22 cellular contexts compared by ENCODE assay signal in the genomic region with DNA sequence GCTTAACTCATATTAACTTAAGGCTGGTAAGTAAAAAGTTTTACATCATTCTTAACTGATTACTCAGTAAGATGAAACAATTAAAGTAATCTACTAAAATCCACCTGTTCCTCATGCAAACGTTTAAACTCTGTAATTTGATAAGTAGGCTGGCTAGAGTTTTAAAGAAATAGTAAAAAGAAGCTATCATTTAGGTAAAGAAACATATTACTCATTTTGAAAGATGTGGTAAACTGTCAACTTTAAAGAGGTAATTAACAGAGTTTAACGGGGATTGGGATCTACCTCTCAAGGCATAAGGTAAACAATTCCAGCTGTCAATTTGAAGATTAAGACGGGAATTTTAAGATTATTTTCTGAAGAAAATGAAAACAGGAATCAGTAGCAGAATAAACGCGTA. TPM values are rescaled to one million over a fixed set of nuclear protein-coding genes. Genes with fewer than 3 reads are reported as not detected.
DNase-seq lines count a peak whose midpoint lies in the region; ATAC-seq, FAIRE-seq and TF ChIP-seq lines count a peak whose summit lies in the region.
"Had no signal": no experiment of that assay in that cellular context is flagged by ENCODE, and none has a peak within 500 bp of the region (broad histone marks: within the 10 kb centered on the region; RNA-seq: fewer than 3 reads in every experiment).

No MANE protein-coding gene starts in this region.

- FAIRE-seq in D721Med (lab: Jason Lieb, UNC) (peak; percentile 25), frontal cortex (lab: Jason Lieb, UNC) (peak; percentile 6)
- FAIRE-seq: GM12891, GM18507, H54 had no signal

- no peak overlapping the region for H2AFZ ChIP-seq in Loucy (ENCODE audit: low read length)

- TF ChIP-seq CTCF in D721Med (IDR thresholded peaks at IDR 0.05; ENCODE audit: insufficient read depth, missing control alignments): no peak
- TF ChIP-seq CTCF in Loucy (conservative IDR thresholded peaks at IDR 0.05; ENCODE audit: low read length): no peak

- peaks cover 16% of the 10 kb centered on the region; the same call in 1 of the 2 replicates for H3K36me3 ChIP-seq in Loucy (ENCODE audit: insufficient read depth, low read length)
- H3K36me3 ChIP-seq: HAP-1 had no signal

- no peaks in the 10 kb centered on the region for H3K27me3 Mint-ChIP-seq in activated T-helper 1 cell treated with anti-CD3 and anti-CD28 coated beads, Interleukin-12 subunit alpha, Interleukin-12 subunit beta, Interleukin-2, Interleukin-4 antibody, amounts not matched to agents 30 ng/mL and 10 ng/mL and 1 ng/mL, durations not matched to agents 14 hours and 24 hours and 36 hours (ENCODE audit: insufficient read depth)
- H3K27me3 Mint-ChIP-seq: B cell; CD4-positive, CD25-positive, alpha-beta regulatory T cell had no signal

- H3K9me2 ChIP-seq in Loucy (replicated peaks; ENCODE audit: low read depth, low read length): no peaks in the 10 kb centered on the region

- intact Hi-C loops in activated T-helper 1 cell treated with anti-CD3 and anti-CD28 coated beads, Interleukin-12 subunit alpha, Interleukin-12 subunit beta, Interleukin-2, Interleukin-4 antibody, amounts not matched to agents 30 ng/mL and 10 ng/mL and 1 ng/mL, durations not matched to agents 14 hours and 24 hours and 36 hours (cut with micrococcal nuclease): no loop called here

- H3K4me3 Mint-ChIP-seq in activated T-helper 1 cell treated with anti-CD3 and anti-CD28 coated beads, Interleukin-12 subunit alpha, Interleukin-12 subunit beta, Interleukin-2, Interleukin-4 antibody, amounts not matched to agents 30 ng/mL and 10 ng/mL and 1 ng/mL, durations not matched to agents 14 hours and 24 hours and 36 hours: no peak overlapping the region
- H3K4me3 Mint-ChIP-seq: B cell; CD4-positive, CD25-positive, alpha-beta regulatory T cell; CD8-positive, alpha-beta T cell had no signal

- no peaks in the 10 kb centered on the region for H3K9me3 ChIP-seq in Loucy (ENCODE audit: insufficient read depth, low read depth, low read length)
- H3K9me3 ChIP-seq: BLaER1, Caco-2, HAP-1 had no signal

- peaks cover 45% of the 10 kb centered on the region for H4K20me1 ChIP-seq in Loucy (ENCODE audit: insufficient read depth, low read length, poor library complexity, severe bottlenecking)

- no peak overlapping the region for H3K9ac ChIP-seq in Loucy (ENCODE audit: low read depth, low read length, poor library complexity, severe bottlenecking)
- H3K9ac ChIP-seq: BLaER1 had no signal

- peaks cover 48% of the 10 kb centered on the region for H3K79me2 ChIP-seq in Loucy (ENCODE audit: insufficient read depth, low read length)

- no peaks in the 10 kb centered on the region for H3F3A ChIP-seq in Loucy (ENCODE audit: low read depth)

- no peak for ATAC-seq in HG03442 (IDR thresholded peaks at IDR 0.05; ENCODE audit: unreplicated experiment)
- ATAC-seq: CD8-positive, alpha-beta T cell had no signal

- H3K9me3 Mint-ChIP-seq in activated T-helper 1 cell treated with anti-CD3 and anti-CD28 coated beads, Interleukin-12 subunit alpha, Interleukin-12 subunit beta, Interleukin-2, Interleukin-4 antibody, amounts not matched to agents 30 ng/mL and 10 ng/mL and 1 ng/mL, durations not matched to agents 14 hours and 24 hours and 36 hours: no peaks in the 10 kb centered on the region
- H3K9me3 Mint-ChIP-seq: CD4-positive, CD25-positive, alpha-beta regulatory T cell; CD8-positive, alpha-beta T cell had no signal

- H3K36me3 Mint-ChIP-seq in activated T-helper 1 cell treated with anti-CD3 and anti-CD28 coated beads, Interleukin-12 subunit alpha, Interleukin-12 subunit beta, Interleukin-2, Interleukin-4 antibody, amounts not matched to agents 30 ng/mL and 10 ng/mL and 1 ng/mL, durations not matched to agents 14 hours and 24 hours and 36 hours (ENCODE audit: low read depth): peaks cover 9% of the 10 kb centered on the region

- H3K4me3 ChIP-seq in Loucy (ENCODE audit: low read length, poor library complexity, severe bottlenecking): no peak overlapping the region
- H3K4me3 ChIP-seq: BLaER1, HAP-1 had no signal

- peak overlapping the region; percentile 24 for H3K4me2 ChIP-seq in Loucy (ENCODE audit: low read depth, low read length, poor library complexity, severe bottlenecking)
- H3K4me2 ChIP-seq: BLaER1 had no signal

- DNase-seq in D721Med (ENCODE audit: insufficient read length, low spot score) (no peak), NCI-H82 treated with DMSO at 0.1 percent for 48 hours (lab: John Stamatoyannopoulos, UW; ENCODE audit: unreplicated experiment) (peak; percentile 9), frontal cortex (ENCODE audit: low spot score in 2 of 2) (no peak), iPS-NIHi11 (ENCODE audit: low spot score) (no peak), NCI-H2227 (lab: John Stamatoyannopoulos, UW; ENCODE audit: unreplicated experiment) (no peak)
- no peak for DNase-seq in activated T-helper 1 cell treated with anti-CD3 and anti-CD28 coated beads, Interleukin-12 subunit alpha, Interleukin-12 subunit beta, Interleukin-2, Interleukin-4 antibody, amounts not matched to agents 30 ng/mL and 10 ng/mL and 1 ng/mL, durations not matched to agents 14 hours and 24 hours and 36 hours (ENCODE audit: low spot score)
- DNase-seq: Caco-2; CD4-positive, CD25-positive, alpha-beta regulatory T cell; CD8-positive, alpha-beta T cell; DMS 273 treated with DMSO at 0.1 percent for 48 hours; DMS79; EL; GDM1; GOT3 had no signal

- no peaks in the 10 kb centered on the region for H3K4me1 Mint-ChIP-seq in activated T-helper 1 cell treated with anti-CD3 and anti-CD28 coated beads, Interleukin-12 subunit alpha, Interleukin-12 subunit beta, Interleukin-2, Interleukin-4 antibody, amounts not matched to agents 30 ng/mL and 10 ng/mL and 1 ng/mL, durations not matched to agents 14 hours and 24 hours and 36 hours (ENCODE audit: low read depth)

- no peaks in the 10 kb centered on the region for H3K27me3 ChIP-seq in Loucy (ENCODE audit: insufficient read depth, low read length, poor library complexity, severe bottlenecking)
- H3K27me3 ChIP-seq: BLaER1 had no signal

- peaks cover 34% of the 10 kb centered on the region for H3K4me1 ChIP-seq in Loucy (ENCODE audit: insufficient read depth, low read length, poor library complexity, severe bottlenecking)
- H3K4me1 ChIP-seq: BLaER1, Caco-2 had no signal

- H3K27ac Mint-ChIP-seq in activated T-helper 1 cell treated with anti-CD3 and anti-CD28 coated beads, Interleukin-12 subunit alpha, Interleukin-12 subunit beta, Interleukin-2, Interleukin-4 antibody, amounts not matched to agents 30 ng/mL and 10 ng/mL and 1 ng/mL, durations not matched to agents 14 hours and 24 hours and 36 hours: no peak overlapping the region
- H3K27ac Mint-ChIP-seq: B cell; CD4-positive, CD25-positive, alpha-beta regulatory T cell; CD8-positive, alpha-beta T cell had no signal

RNA-seq across cellular contexts. Expression of a gene that starts 9.8 kb away (rescaled TPM):
- total RNA-seq in frontal cortex: 30.6 TPM
- 16.4 and 18.9 TPM in 2 replicates for total RNA-seq in activated T-helper 1 cell treated with anti-CD3 and anti-CD28 coated beads, Interleukin-12 subunit alpha, Interleukin-12 subunit beta, Interleukin-2, Interleukin-4 antibody, amounts not matched to agents 30 ng/mL and 10 ng/mL and 1 ng/mL, durations not matched to agents 14 hours and 24 hours and 36 hours

RNA-seq across cellular contexts. Expression of a gene that starts 38.4 kb away (rescaled TPM):
- 34.2 TPM for total RNA-seq in frontal cortex
- total RNA-seq in activated T-helper 1 cell treated with anti-CD3 and anti-CD28 coated beads, Interleukin-12 subunit alpha, Interleukin-12 subunit beta, Interleukin-2, Interleukin-4 antibody, amounts not matched to agents 30 ng/mL and 10 ng/mL and 1 ng/mL, durations not matched to agents 14 hours and 24 hours and 36 hours: 37.5 and 39.2 TPM in 2 replicates
